11 cellular contexts compared by ENCODE assay signal in the genomic region with DNA sequence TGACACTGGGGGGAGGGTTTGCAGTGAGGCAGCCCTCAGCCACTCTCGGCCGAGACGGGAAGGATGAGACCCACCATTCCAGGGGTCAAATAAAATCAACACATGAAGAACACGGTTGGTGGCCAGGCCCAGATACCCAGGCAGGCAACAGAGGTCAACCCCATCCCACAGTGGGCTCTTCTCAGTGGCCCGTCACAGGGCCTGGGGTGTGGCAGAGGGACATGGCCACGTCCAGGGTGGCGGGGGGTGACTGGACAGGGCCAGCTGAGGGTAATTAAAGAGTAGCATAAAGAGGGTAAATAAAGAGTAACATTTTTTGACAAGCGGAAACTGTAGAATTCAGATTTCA.
"Had no signal": no experiment of that assay in that cellular context is flagged by ENCODE, and none has a peak within 500 bp of the region (broad histone marks: within the 10 kb centered on the region; RNA-seq: fewer than 3 reads in every experiment).

No MANE protein-coding gene starts in this region.

- H3K36me3 ChIP-seq: right lobe of liver, spleen, upper lobe of right lung had no signal

- H3K9me3 ChIP-seq: right lobe of liver, upper lobe of right lung had no signal

- H3K27me3 ChIP-seq: right lobe of liver, spleen, upper lobe of right lung had no signal

- H3K4me3 ChIP-seq: right lobe of liver, spleen, upper lobe of right lung had no signal

- H3K4me1 ChIP-seq: right lobe of liver, spleen had no signal

- H3K27ac ChIP-seq: right lobe of liver, spleen, upper lobe of right lung had no signal

- DNase-seq: activated CD4-positive, CD25-positive, alpha-beta regulatory T cell treated with anti-CD3 and anti-CD28 coated beads, Interleukin-2, amount 50 U/mL, for 72 hours; activated naive CD4-positive, alpha-beta T cell; activated naive CD8-positive, alpha-beta T cell treated with anti-CD3 and anti-CD28 coated beads, Interleukin-2, amount 10 ng/mL, durations not matched to agents 7 days and 5 days; anterior cingulate cortex; erythroblast; left ventricle myocardium superior; spleen; stimulated activated CD4-positive, alpha-beta T cell treated with anti-CD3 and anti-CD28 coated beads, Interleukin-1b, Interleukin-23, amount 100 ng/mL, for 48 hours; stimulated activated naive CD8-positive, alpha-beta T cell treated with anti-CD3 and anti-CD28 coated beads, Interleukin-15, amount 100 ng/mL, for 72 hours; upper lobe of right lung had no signal
